1 cellular context compared by ENCODE assay signal in genomic region chr3:170277833-170278586, GRCh38.
TF ChIP-seq lines count a peak whose summit lies in the region.

No MANE protein-coding gene starts in this region.

TF ChIP-seq in GM23338, 12 proteins besides CTCF, POLR2A, EP300 and RAD21 (continued from another document):
- TF ChIP-seq, protein P1, sequence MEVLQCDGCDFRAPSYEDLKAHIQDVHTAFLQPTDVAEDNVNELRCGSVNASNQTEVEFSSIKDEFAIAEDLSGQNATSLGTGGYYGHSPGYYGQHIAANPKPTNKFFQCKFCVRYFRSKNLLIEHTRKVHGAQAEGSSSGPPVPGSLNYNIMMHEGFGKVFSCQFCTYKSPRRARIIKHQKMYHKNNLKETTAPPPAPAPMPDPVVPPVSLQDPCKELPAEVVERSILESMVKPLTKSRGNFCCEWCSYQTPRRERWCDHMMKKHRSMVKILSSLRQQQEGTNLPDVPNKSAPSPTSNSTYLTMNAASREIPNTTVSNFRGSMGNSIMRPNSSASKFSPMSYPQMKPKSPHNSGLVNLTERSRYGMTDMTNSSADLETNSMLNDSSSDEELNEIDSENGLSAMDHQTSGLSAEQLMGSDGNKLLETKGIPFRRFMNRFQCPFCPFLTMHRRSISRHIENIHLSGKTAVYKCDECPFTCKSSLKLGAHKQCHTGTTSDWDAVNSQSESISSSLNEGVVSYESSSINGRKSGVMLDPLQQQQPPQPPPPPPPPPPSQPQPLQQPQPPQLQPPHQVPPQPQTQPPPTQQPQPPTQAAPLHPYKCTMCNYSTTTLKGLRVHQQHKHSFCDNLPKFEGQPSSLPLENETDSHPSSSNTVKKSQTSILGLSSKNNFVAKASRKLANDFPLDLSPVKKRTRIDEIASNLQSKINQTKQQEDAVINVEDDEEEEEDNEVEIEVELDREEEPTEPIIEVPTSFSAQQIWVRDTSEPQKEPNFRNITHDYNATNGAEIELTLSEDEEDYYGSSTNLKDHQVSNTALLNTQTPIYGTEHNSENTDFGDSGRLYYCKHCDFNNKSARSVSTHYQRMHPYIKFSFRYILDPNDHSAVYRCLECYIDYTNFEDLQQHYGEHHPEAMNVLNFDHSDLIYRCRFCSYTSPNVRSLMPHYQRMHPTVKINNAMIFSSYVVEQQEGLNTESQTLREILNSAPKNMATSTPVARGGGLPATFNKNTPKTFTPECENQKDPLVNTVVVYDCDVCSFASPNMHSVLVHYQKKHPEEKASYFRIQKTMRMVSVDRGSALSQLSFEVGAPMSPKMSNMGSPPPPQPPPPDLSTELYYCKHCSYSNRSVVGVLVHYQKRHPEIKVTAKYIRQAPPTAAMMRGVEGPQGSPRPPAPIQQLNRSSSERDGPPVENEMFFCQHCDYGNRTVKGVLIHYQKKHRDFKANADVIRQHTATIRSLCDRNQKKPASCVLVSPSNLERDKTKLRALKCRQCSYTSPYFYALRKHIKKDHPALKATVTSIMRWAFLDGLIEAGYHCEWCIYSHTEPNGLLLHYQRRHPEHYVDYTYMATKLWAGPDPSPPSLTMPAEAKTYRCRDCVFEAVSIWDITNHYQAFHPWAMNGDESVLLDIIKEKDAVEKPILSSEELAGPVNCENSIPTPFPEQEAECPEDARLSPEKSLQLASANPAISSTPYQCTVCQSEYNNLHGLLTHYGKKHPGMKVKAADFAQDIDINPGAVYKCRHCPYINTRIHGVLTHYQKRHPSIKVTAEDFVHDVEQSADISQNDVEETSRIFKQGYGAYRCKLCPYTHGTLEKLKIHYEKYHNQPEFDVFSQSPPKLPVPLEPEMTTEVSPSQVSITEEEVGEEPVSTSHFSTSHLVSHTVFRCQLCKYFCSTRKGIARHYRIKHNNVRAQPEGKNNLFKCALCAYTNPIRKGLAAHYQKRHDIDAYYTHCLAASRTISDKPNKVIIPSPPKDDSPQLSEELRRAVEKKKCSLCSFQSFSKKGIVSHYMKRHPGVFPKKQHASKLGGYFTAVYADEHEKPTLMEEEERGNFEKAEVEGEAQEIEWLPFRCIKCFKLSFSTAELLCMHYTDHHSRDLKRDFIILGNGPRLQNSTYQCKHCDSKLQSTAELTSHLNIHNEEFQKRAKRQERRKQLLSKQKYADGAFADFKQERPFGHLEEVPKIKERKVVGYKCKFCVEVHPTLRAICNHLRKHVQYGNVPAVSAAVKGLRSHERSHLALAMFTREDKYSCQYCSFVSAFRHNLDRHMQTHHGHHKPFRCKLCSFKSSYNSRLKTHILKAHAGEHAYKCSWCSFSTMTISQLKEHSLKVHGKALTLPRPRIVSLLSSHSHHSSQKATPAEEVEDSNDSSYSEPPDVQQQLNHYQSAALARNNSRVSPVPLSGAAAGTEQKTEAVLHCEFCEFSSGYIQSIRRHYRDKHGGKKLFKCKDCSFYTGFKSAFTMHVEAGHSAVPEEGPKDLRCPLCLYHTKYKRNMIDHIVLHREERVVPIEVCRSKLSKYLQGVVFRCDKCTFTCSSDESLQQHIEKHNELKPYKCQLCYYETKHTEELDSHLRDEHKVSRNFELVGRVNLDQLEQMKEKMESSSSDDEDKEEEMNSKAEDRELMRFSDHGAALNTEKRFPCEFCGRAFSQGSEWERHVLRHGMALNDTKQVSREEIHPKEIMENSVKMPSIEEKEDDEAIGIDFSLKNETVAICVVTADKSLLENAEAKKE (CRISPR knock-in tag; IDR thresholded peaks at IDR 0.05), result no peak
TF ChIP-seq in GM23338: peak in this region for 0.
